Comparison of ENCODE assay signal across 22 cellular contexts in the genomic region with DNA sequence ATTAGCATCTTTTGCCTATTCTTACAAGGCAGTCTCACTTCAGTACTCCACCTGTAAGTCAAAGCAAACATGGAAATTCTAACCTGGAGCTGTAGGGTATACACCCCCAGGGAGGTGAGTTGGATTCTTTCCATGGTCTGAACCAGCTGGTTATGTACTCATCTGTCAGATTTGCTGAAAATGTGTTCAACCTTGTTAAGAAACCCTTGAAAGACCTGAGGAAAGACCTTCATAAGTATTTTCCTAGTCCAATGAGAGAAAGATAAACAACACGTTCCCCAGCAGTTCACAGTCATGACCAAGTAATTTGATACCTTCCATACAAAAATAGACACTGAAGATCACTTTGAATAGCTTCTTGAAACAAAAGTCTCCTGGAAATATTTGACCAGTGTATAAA. TPM values are rescaled to one million over a fixed set of nuclear protein-coding genes. Genes with fewer than 3 reads are reported as not detected.
DNase-seq lines count a peak whose midpoint lies in the region; ATAC-seq, FAIRE-seq and TF ChIP-seq lines count a peak whose summit lies in the region.
"Had no signal": no experiment of that assay in that cellular context is flagged by ENCODE, and none has a peak within 500 bp of the region (broad histone marks: within the 10 kb centered on the region; RNA-seq: fewer than 3 reads in every experiment).

No MANE protein-coding gene starts in this region.

- TF ChIP-seq CTCF in endothelial cell (IDR thresholded peaks at IDR 0.05; ENCODE audit: unreplicated experiment): no peak

- H3K36me3 Mint-ChIP-seq in endothelial cell (ENCODE audit: low read depth, unreplicated experiment): no peaks in the 10 kb centered on the region
- H3K36me3 Mint-ChIP-seq: activated naive CD8-positive, alpha-beta T cell; CD14-positive monocyte; stimulated activated memory B cell treated with anti-CD40 and anti-IgM and Interleukin-4, amounts not matched to agents 10 μg/mL and 1 μg/mL and 100 μg/mL, for 72 hours had no signal

- peak; percentile 83 for DNase-seq in DMS53 (lab: John Stamatoyannopoulos, UW)
- peak; percentile 96 for DNase-seq in NCI-H187 treated with DMSO at 0.1 percent for 48 hours (lab: John Stamatoyannopoulos, UW)
- peak; percentile 66 for DNase-seq in NCI-H526 treated with DMSO at 0.1 percent for 48 hours (lab: John Stamatoyannopoulos, UW)
- DNase-seq in left kidney (ENCODE audit: low read depth, low spot score): peak; percentile 24
- no peak for DNase-seq in H54 (ENCODE audit: insufficient read length, low spot score)
- DNase-seq in endothelial cell (ENCODE audit: low spot score): no peak
- DNase-seq: activated T-cell treated with anti-CD3 and anti-CD28 coated beads, Interleukin-2, amount 50 U/mL, for 72 hours; body of pancreas; DND-41; foreskin melanocyte had no signal

- no peak overlapping the region for H3K27ac Mint-ChIP-seq in endothelial cell (ENCODE audit: unreplicated experiment)
- H3K27ac Mint-ChIP-seq: activated naive CD8-positive, alpha-beta T cell; activated T-cell treated with anti-CD3 and anti-CD28 coated beads, Interleukin-2, amount 50 U/mL, for 72 hours; CD14-positive monocyte; GM23338; stimulated activated memory B cell treated with anti-CD40 and anti-IgM and Interleukin-4, amounts not matched to agents 10 μg/mL and 1 μg/mL and 100 μg/mL, for 72 hours had no signal

- no peaks in the 10 kb centered on the region for H3K4me1 Mint-ChIP-seq in endothelial cell (ENCODE audit: unreplicated experiment)
- H3K4me1 Mint-ChIP-seq: CD14-positive monocyte; GM23338; stimulated activated memory B cell treated with anti-CD40 and anti-IgM and Interleukin-4, amounts not matched to agents 10 μg/mL and 1 μg/mL and 100 μg/mL, for 72 hours had no signal

- no peak for TF ChIP-seq POLR2A in H54 (IDR thresholded peaks at IDR 0.05; ENCODE audit: low read depth, low read length)

- H3K9me3 Mint-ChIP-seq in endothelial cell (ENCODE audit: unreplicated experiment): no peaks in the 10 kb centered on the region
- H3K9me3 Mint-ChIP-seq: GM23338 had no signal

- ATAC-seq in HG03354 (IDR thresholded peaks at IDR 0.05; ENCODE audit: poor library complexity, severe bottlenecking, unreplicated experiment) (no peak), HG02759 (IDR thresholded peaks at IDR 0.05; ENCODE audit: unreplicated experiment) (no peak)
- ATAC-seq: activated T-cell treated with anti-CD3 and anti-CD28 coated beads, Interleukin-2, amount 50 U/mL, for 72 hours; body of pancreas; GM23338; left lobe of liver; Panc1; stimulated activated memory B cell treated with anti-CD40 and anti-IgM and Interleukin-4, amounts not matched to agents 10 μg/mL and 1 μg/mL and 100 μg/mL, for 72 hours had no signal

- no peaks in the 10 kb centered on the region for H3K27me3 Mint-ChIP-seq in endothelial cell (ENCODE audit: unreplicated experiment)
- H3K27me3 Mint-ChIP-seq: stimulated activated memory B cell treated with anti-CD40 and anti-IgM and Interleukin-4, amounts not matched to agents 10 μg/mL and 1 μg/mL and 100 μg/mL, for 72 hours had no signal

- H3K4me3 Mint-ChIP-seq in endothelial cell (ENCODE audit: unreplicated experiment): no peak overlapping the region
- H3K4me3 Mint-ChIP-seq: activated naive CD8-positive, alpha-beta T cell; activated T-cell treated with anti-CD3 and anti-CD28 coated beads, Interleukin-2, amount 50 U/mL, for 72 hours; CD14-positive monocyte; GM23338; stimulated activated memory B cell treated with anti-CD40 and anti-IgM and Interleukin-4, amounts not matched to agents 10 μg/mL and 1 μg/mL and 100 μg/mL, for 72 hours had no signal

- no peak for FAIRE-seq in H54 (lab: Jason Lieb, UNC)
- FAIRE-seq: endothelial cell of umbilical vein had no signal

RNA-seq across cellular contexts. Expression of a gene that starts 42.5 kb away (rescaled TPM):
- total RNA-seq in endothelial cell (ENCODE audit: unreplicated experiment): 5.6 TPM
- total RNA-seq: activated T-cell treated with anti-CD3 and anti-CD28 coated beads, Interleukin-2, amount 50 U/mL, for 72 hours; endothelial cell of umbilical vein; MCF 10A; mononuclear cell; T-helper 2 cell treated with Interferon-gamma antibody and Interleukin-4, amounts not matched to agents 100 ng/mL and 5 ng/mL, for 36 hours had no signal

Comparison
In these comparisons a context has a peak if more than half of its experiments do, and no peak if none do; other contexts are left out.
1. DNase-seq: peak in DMS53 (single experiment), NCI-H187 treated with DMSO at 0.1 percent for 48 hours (single experiment), NCI-H526 treated with DMSO at 0.1 percent for 48 hours (single experiment) and left kidney (single experiment); none in H54 (single experiment) and endothelial cell (single experiment).